ENCODE assay signal across 7 cellular contexts in genomic region chr20:64039293-64040160, GRCh38. TPM values are rescaled to one million over a fixed set of nuclear protein-coding genes. Genes with fewer than 3 reads are reported as not detected.
DNase-seq lines count a peak whose midpoint lies in the region; ATAC-seq and TF ChIP-seq lines count a peak whose summit lies in the region.

No MANE protein-coding gene starts in this region.

- intact Hi-C loops in left ventricle myocardium superior (cut with micrococcal nuclease) = no loop called here

- WGBS in H9 (ENCODE audit: extremely low coverage, insufficient read length, low lambda C conversion rate) = no CpG with 5 or more reads among the region's 17 CpGs
- 24% methylated on average over 16 of the region's 17 CpGs for WGBS in smooth muscle cell (ENCODE audit: low lambda C conversion rate)

- DNase-seq in H9 (no peak), WERI-Rb-1 (no peak), left ventricle myocardium superior (no peak), smooth muscle cell (lab: John Stamatoyannopoulos, UW; ENCODE audit: unreplicated experiment) (no peak), NCI-H128 (lab: John Stamatoyannopoulos, UW; ENCODE audit: unreplicated experiment) (no peak), T1000 (lab: John Stamatoyannopoulos, UW) (no peak), retina (no peak)

- H2AFZ ChIP-seq in H9 (ENCODE audit: low read length) (no peak overlapping the region), smooth muscle cell (ENCODE audit: low read depth) (no peak overlapping the region)

- H3K23me2 ChIP-seq in H9 (ENCODE audit: insufficient read length, low read depth, low read length, poor library complexity, severe bottlenecking) = peaks cover 14% of the 10 kb centered on the region

- H2AK5ac ChIP-seq in H9 (ENCODE audit: insufficient read length, low read length) = no peak overlapping the region

- no peak overlapping the region; the same call in 1 of the 2 replicates for H3K14ac ChIP-seq in H9 (ENCODE audit: insufficient read depth, low read length)

- no peak overlapping the region for H3K27ac Mint-ChIP-seq in H9

- H3K4me1 ChIP-seq in H9 (ENCODE audit: insufficient read depth, low read length) (peaks cover 5% of the 10 kb centered on the region), smooth muscle cell (ENCODE audit: low read depth) (peaks cover 10% of the 10 kb centered on the region)

- H3K4me2 ChIP-seq in H9 (ENCODE audit: insufficient read depth, insufficient read length, low read length) = peak overlapping the region; percentile 32
- peak overlapping the region; percentile 95 for H3K4me2 ChIP-seq in smooth muscle cell

- peaks cover 0 to 2% of the 10 kb centered on the region in 2 experiments; a peak in 2 of 5 replicates for H3K9me3 Mint-ChIP-seq in H9

- no peaks in the 10 kb centered on the region for H3K79me2 ChIP-seq in H9 (ENCODE audit: insufficient read depth, low read length)
- H3K79me2 ChIP-seq in smooth muscle cell (ENCODE audit: low read depth) = no peaks in the 10 kb centered on the region

- no peak overlapping the region for H2BK20ac ChIP-seq in H9 (ENCODE audit: low read depth, low read length, poor library complexity, severe bottlenecking)

- H4K91ac ChIP-seq in H9 (ENCODE audit: insufficient read length, low read depth, low read length) = no peak overlapping the region

- H3K27me3 Mint-ChIP-seq in H9 (ENCODE audit: low read depth) = peaks cover 55% of the 10 kb centered on the region

- H4K20me1 ChIP-seq in H9 (ENCODE audit: control insufficient read depth, insufficient read depth, insufficient read length) (no peaks in the 10 kb centered on the region), smooth muscle cell (ENCODE audit: low read depth) (no peaks in the 10 kb centered on the region)

- H3K4me1 Mint-ChIP-seq in H9 = peaks cover 25 to 27% of the 10 kb centered on the region in 2 experiments

- no peak overlapping the region for H3K23ac ChIP-seq in H9 (ENCODE audit: insufficient read length, low read depth, low read length)

- peaks cover 6% of the 10 kb centered on the region for H3F3A ChIP-seq in smooth muscle cell (ENCODE audit: low read depth)

- no peaks in the 10 kb centered on the region for H3K79me1 ChIP-seq in H9 (ENCODE audit: insufficient read depth, low read depth, low read length, poor library complexity, severe bottlenecking)

- no peak overlapping the region for H3K4ac ChIP-seq in H9 (ENCODE audit: low read depth, low read length)

- no peak overlapping the region for H4K5ac ChIP-seq in H9 (ENCODE audit: insufficient read length, low read depth, low read length)

- H2BK12ac ChIP-seq in H9 (ENCODE audit: insufficient read length, low read depth, low read length) = no peak overlapping the region

- H3K9me3 ChIP-seq in H9 (ENCODE audit: control insufficient read depth, low read depth, low read length) (no peaks in the 10 kb centered on the region), WERI-Rb-1 (ENCODE audit: severe bottlenecking) (no peaks in the 10 kb centered on the region), smooth muscle cell (replicated peaks; ENCODE audit: low read depth) (no peaks in the 10 kb centered on the region)

- no peak overlapping the region for H3K9ac ChIP-seq in H9 (ENCODE audit: extremely low read depth, insufficient read length, low read length)
- H3K9ac ChIP-seq in smooth muscle cell (ENCODE audit: low read depth) = no peak overlapping the region

- H4K8ac ChIP-seq in H9 (replicated peaks; ENCODE audit: insufficient read length, low read depth, low read length) = no peak overlapping the region

- no peak overlapping the region for H2BK120ac ChIP-seq in H9 (ENCODE audit: low read depth, low read length, poor library complexity, severe bottlenecking)

- H3K27me3 ChIP-seq in H9 (ENCODE audit: insufficient read depth, low read length) = peaks cover 13% of the 10 kb centered on the region; the same call in 1 of the 2 replicates
- H3K27me3 ChIP-seq in WERI-Rb-1 (ENCODE audit: insufficient read depth, low read depth, severe bottlenecking) = no peaks in the 10 kb centered on the region
- H3K27me3 ChIP-seq in smooth muscle cell (ENCODE audit: low read depth) = peaks cover 41% of the 10 kb centered on the region

- no peak; the same call in 2 of the 3 replicates for TF ChIP-seq CTCF in H9 (conservative IDR thresholded peaks at IDR 0.05)
- no peak for TF ChIP-seq CTCF in WERI-Rb-1 (IDR thresholded peaks at IDR 0.05; ENCODE audit: low read depth, low read length)
- no peak for TF ChIP-seq CTCF in smooth muscle cell (IDR thresholded peaks at IDR 0.05; ENCODE audit: borderline replicate concordance, insufficient read depth, poor library complexity, severe bottlenecking)

- no peak overlapping the region for H3T11ph ChIP-seq in H9 (ENCODE audit: low read length)

- H2BK5ac ChIP-seq in H9 (ENCODE audit: insufficient read length, low read length) = no peak overlapping the region

- H3K4me3 ChIP-seq in WERI-Rb-1 (ENCODE audit: low read depth, low read length) = peak overlapping the region; percentile 49
- H3K4me3 ChIP-seq in smooth muscle cell = peak overlapping the region; percentile 67

- H2BK15ac ChIP-seq in H9 (ENCODE audit: low read depth, low read length) = no peak overlapping the region

- ATAC-seq in left ventricle myocardium superior = peak; percentile 54

- H3K18ac ChIP-seq in H9 (ENCODE audit: insufficient read length, low read depth, low read length) = no peak overlapping the region

- peaks cover 0 to 3% (median 1%) of the 10 kb centered on the region in 3 experiments; a peak in 4 of 7 replicates for H3K36me3 Mint-ChIP-seq in H9 (ENCODE audit: insufficient read depth in 1 of 3, low read depth in 3 of 3)

- H3K27ac ChIP-seq in H9 (ENCODE audit: insufficient read length, low read depth, low read length) (no peak overlapping the region), WERI-Rb-1 (peak overlapping the region; percentile 78), smooth muscle cell (ENCODE audit: low read depth) (no peak overlapping the region)

- H3K36me3 ChIP-seq in WERI-Rb-1 = no peaks in the 10 kb centered on the region
- H3K36me3 ChIP-seq in smooth muscle cell (ENCODE audit: low read depth) = no peaks in the 10 kb centered on the region

- no peak overlapping the region for H3K56ac ChIP-seq in H9 (ENCODE audit: insufficient read length, low read depth, low read length)

- H3K4me3 Mint-ChIP-seq in H9 = peak overlapping the region; percentile 57 to 79

RNA-seq across cellular contexts. Expression of gene C20orf204, which starts 3.5 kb away (rescaled TPM):
- 1.3 and 2.2 TPM in 2 replicates for total RNA-seq in H9 (2021)
- 0.35 TPM for total RNA-seq in left ventricle myocardium superior
- total RNA-seq in smooth muscle cell = 0.09 and 2.0 TPM in 2 replicates
- polyA plus RNA-seq in smooth muscle cell = 0.87 and 5.2 TPM in 2 replicates

RNA-seq across cellular contexts. Expression of gene SOX18, which starts 9.9 kb away (rescaled TPM):
- total RNA-seq in H9 (2021) (1.6 and 2.0 TPM in 2 replicates), left ventricle myocardium superior (36.8 TPM), smooth muscle cell (0.54 and 2.9 TPM in 2 replicates)
- polyA plus RNA-seq in smooth muscle cell = 9.7 and 11.3 TPM in 2 replicates

RNA-seq across cellular contexts. Expression of gene TCEA2, which starts 23.5 kb away (rescaled TPM):
- total RNA-seq in H9 (2021) (48.1 and 51.7 TPM in 2 replicates), left ventricle myocardium superior (35.6 TPM), smooth muscle cell (24.9 and 41.0 TPM in 2 replicates)
- 83.4 and 89.5 TPM in 2 replicates for polyA plus RNA-seq in smooth muscle cell

RNA-seq across cellular contexts. Expression of gene RGS19, which starts 39.8 kb away (rescaled TPM):
- total RNA-seq in H9 (2021) (11.7 and 12.8 TPM in 2 replicates), left ventricle myocardium superior (5.4 TPM), smooth muscle cell (14.9 and 17.4 TPM in 2 replicates)
- 24.6 and 25.4 TPM in 2 replicates for polyA plus RNA-seq in smooth muscle cell

RNA-seq across cellular contexts. Expression of gene OPRL1, which starts 40.4 kb away (rescaled TPM):
- 0.90 and 1.0 TPM in 2 replicates for total RNA-seq in H9 (2021)
- 0.27 TPM for total RNA-seq in left ventricle myocardium superior
- total RNA-seq in smooth muscle cell = 2.9 and 6.4 TPM in 2 replicates
- 3.1 and 4.3 TPM in 2 replicates for polyA plus RNA-seq in smooth muscle cell
